In genomic region chr2:218895758-218896500, GRCh38 we compare ENCODE assay signal across 8 cellular contexts. TPM values are rescaled to one million over a fixed set of nuclear protein-coding genes. Genes with fewer than 3 reads are reported as not detected.
DNase-seq lines count a peak whose midpoint lies in the region; ATAC-seq and TF ChIP-seq lines count a peak whose summit lies in the region.

No MANE protein-coding gene starts in this region.

- no peaks in the 10 kb centered on the region for H3K79me2 ChIP-seq in osteoblast (ENCODE audit: insufficient read depth, low read length)

- no peak overlapping the region for H2AFZ ChIP-seq in osteoblast (ENCODE audit: low read length)

- H3K4me3 Mint-ChIP-seq in T-helper 2 cell treated with Interferon-gamma antibody and Interleukin-4, amounts not matched to agents 5 μg/mL and 100 μg/mL, for 36 hours = peak overlapping the region; percentile 60

- peak overlapping the region; percentile 76 for H3K27ac Mint-ChIP-seq in T-helper 2 cell treated with Interferon-gamma antibody and Interleukin-4, amounts not matched to agents 5 μg/mL and 100 μg/mL, for 36 hours

- H3K4me1 Mint-ChIP-seq in T-helper 2 cell treated with Interferon-gamma antibody and Interleukin-4, amounts not matched to agents 5 μg/mL and 100 μg/mL, for 36 hours (ENCODE audit: low read depth) = peaks cover 38% of the 10 kb centered on the region

- DNase-seq in T-helper 2 cell treated with Interferon-gamma antibody and Interleukin-4, amounts not matched to agents 5 μg/mL and 100 μg/mL, for 36 hours (ENCODE audit: low spot score) = no peak
- DNase-seq in osteoblast (ENCODE audit: insufficient read length, low spot score, missing footprints) (peak; percentile 68), NOMO-1 treated with dmso at 0.1 percent for 144 hours (lab: John Stamatoyannopoulos, UW; ENCODE audit: unreplicated experiment) (no peak), NCI-H524 (lab: John Stamatoyannopoulos, UW) (no peak), germinal center (ENCODE audit: low spot score) (no peak), A673 (ENCODE audit: low spot score) (no peak)

- POLR2A ChIA-PET in A673 (lab: Charles Lee; ENCODE audit: low non-redundant PET) = no interaction called here

- H3K27ac ChIP-seq in osteoblast (ENCODE audit: low read depth, low read length) (no peak overlapping the region), A673 (ENCODE audit: low read depth, low read length, poor library complexity, severe bottlenecking) (no peak overlapping the region)

- no peak for TF ChIP-seq CTCF in osteoblast (IDR thresholded peaks at IDR 0.05; ENCODE audit: extremely low read depth, low read depth, low read length)
- TF ChIP-seq CTCF in A673 (conservative IDR thresholded peaks at IDR 0.05; ENCODE audit: low read depth, low read length) = no peak

- no peaks in the 10 kb centered on the region for H3K36me3 Mint-ChIP-seq in T-helper 2 cell treated with Interferon-gamma antibody and Interleukin-4, amounts not matched to agents 5 μg/mL and 100 μg/mL, for 36 hours (ENCODE audit: low read depth)

- H3K9me3 ChIP-seq in osteoblast (ENCODE audit: low read depth, low read length) = no peaks in the 10 kb centered on the region
- no peaks in the 10 kb centered on the region for H3K9me3 ChIP-seq in A673 (ENCODE audit: low read depth, low read length, poor library complexity, severe bottlenecking)

- H3K36me3 ChIP-seq in osteoblast (ENCODE audit: insufficient read depth, low read length) = no peaks in the 10 kb centered on the region
- no peaks in the 10 kb centered on the region for H3K36me3 ChIP-seq in A673 (ENCODE audit: insufficient read depth, low read length, poor library complexity, severe bottlenecking)

- peaks cover 6% of the 10 kb centered on the region for H3K4me1 ChIP-seq in osteoblast (ENCODE audit: insufficient read depth, low read length)
- peaks cover 30% of the 10 kb centered on the region for H3K4me1 ChIP-seq in A673 (ENCODE audit: insufficient read depth, low read length, poor library complexity, severe bottlenecking)

- ATAC-seq in GM19351 (IDR thresholded peaks at IDR 0.05; ENCODE audit: unreplicated experiment) (peak; percentile 23), HG02970 (IDR thresholded peaks at IDR 0.05; ENCODE audit: low FRiP score, unreplicated experiment) (peak; percentile 3)

- H3K27me3 ChIP-seq in osteoblast (ENCODE audit: insufficient read depth, low read length) (peaks cover 79% of the 10 kb centered on the region), A673 (replicated peaks; ENCODE audit: insufficient read depth, low read depth, low read length, poor library complexity) (peaks cover 33% of the 10 kb centered on the region)

- CTCF ChIA-PET in A673 (lab: Charles Lee) = interaction anchor here (0.5 to 4.3 kb wide), 2 partner anchors 8 to 19 kb away, joined by 3 to 54 read pairs; no protein-coding TSS in a partner anchor

- H3K4me3 ChIP-seq in osteoblast (ENCODE audit: insufficient read depth, low read length) = no peak overlapping the region
- no peak overlapping the region for H3K4me3 ChIP-seq in A673 (ENCODE audit: low read depth, low read length, poor library complexity, severe bottlenecking)

- no peaks in the 10 kb centered on the region for H3K9me3 Mint-ChIP-seq in T-helper 2 cell treated with Interferon-gamma antibody and Interleukin-4, amounts not matched to agents 5 μg/mL and 100 μg/mL, for 36 hours

- BruUV-seq in A673 (replicated peaks; lab: Mats Ljungman, UMichigan) = no TSS peak

- H3K4me2 ChIP-seq in osteoblast (ENCODE audit: insufficient read depth, low read length) = no peak overlapping the region

- intact Hi-C loops in A673 (cut with micrococcal nuclease; ENCODE audit: unreplicated experiment) = no loop called here

- peaks cover 58% of the 10 kb centered on the region for H3K27me3 Mint-ChIP-seq in T-helper 2 cell treated with Interferon-gamma antibody and Interleukin-4, amounts not matched to agents 5 μg/mL and 100 μg/mL, for 36 hours (ENCODE audit: low read depth)

- no peaks in the 10 kb centered on the region for H4K20me1 ChIP-seq in osteoblast (ENCODE audit: insufficient read depth, low read length)

RNA-seq across cellular contexts. Expression of gene WNT10A, which starts 15.3 kb away (rescaled TPM):
- total RNA-seq in osteoblast (not detected in 2 replicates), A673 (2021) (0.47 and 0.81 TPM in 2 replicates)

RNA-seq across cellular contexts. Expression of gene WNT6, which starts 36.3 kb away (rescaled TPM):
- total RNA-seq in osteoblast = not detected in 2 replicates
- not detected in 2 replicates for total RNA-seq in A673 (2021)
